20 cellular contexts compared by ENCODE assay signal in genomic region chr19:35519291-35519690, GRCh38. TPM values are rescaled to one million over a fixed set of nuclear protein-coding genes. Genes with fewer than 3 reads are reported as not detected.
DNase-seq lines count a peak whose midpoint lies in the region; ATAC-seq and TF ChIP-seq lines count a peak whose summit lies in the region.
"Had no signal": no experiment of that assay in that cellular context is flagged by ENCODE, and none has a peak within 500 bp of the region (broad histone marks: within the 10 kb centered on the region; RNA-seq: fewer than 3 reads in every experiment).

No MANE protein-coding gene starts in this region.

- no peak overlapping the region for H3K27ac Mint-ChIP-seq in WTC11
- H3K27ac Mint-ChIP-seq: neural progenitor cell had no signal

- H3K79me2 ChIP-seq in mammary epithelial cell (ENCODE audit: insufficient read depth, low read length), result no peaks in the 10 kb centered on the region

- ATAC-seq in WTC11, result no peak; the same call in 1 of the 2 replicates
- ATAC-seq: gastroesophageal sphincter had no signal

- intact Hi-C loops in mammary epithelial cell (cut with micrococcal nuclease), result loop anchor here (2.0 kb wide), 1 partner anchor 26 kb away; the partner anchor contains the start of gene TMEM147

- H3K27ac ChIP-seq in HEK293 (ENCODE audit: extremely low read depth, low read depth, low read length) (no peak overlapping the region), mammary epithelial cell (ENCODE audit: insufficient read depth, low read depth, low read length) (peak overlapping the region; percentile 39)
- H3K27ac ChIP-seq: gastroesophageal sphincter, neural progenitor cell, right atrium auricular region, transverse colon had no signal

- H3K9ac ChIP-seq in mammary epithelial cell (ENCODE audit: insufficient read depth, low read length), result no peak overlapping the region
- H3K9ac ChIP-seq: neural progenitor cell had no signal

- DNase-seq in AG09309 (ENCODE audit: low read depth) (peak; percentile 28), mammary epithelial cell (peak; percentile 92), islet precursor cell (peak; percentile 64), dermis blood vessel endothelial cell (no peak), WTC11 (ENCODE audit: low spot score) (no peak)
- DNase-seq in NK-92 treated with Interleukin-12 subunit alpha and Interleukin-12 subunit beta, amount 100 ng/mL, for 24 hours (lab: John Stamatoyannopoulos, UW), result no peak
- no peak for DNase-seq in activated CD4-positive, alpha-beta T cell treated with anti-CD3 and anti-CD28 coated beads for 1 hour
- DNase-seq: activated gamma-delta T cell; AML-193; KBM-7; mesendoderm; NCI-H1436; NCI-H2227 treated with DMSO at 0.1 percent for 48 hours; stimulated activated CD4-positive, alpha-beta T cell treated with anti-CD3 and anti-CD28 coated beads, Interleukin-2, amount 100 ng/mL, for 24 hours; transverse colon had no signal

- no peaks in the 10 kb centered on the region for H3K27me3 ChIP-seq in mammary epithelial cell (ENCODE audit: insufficient read depth, low read length)
- H3K27me3 ChIP-seq: right atrium auricular region had no signal

- no TSS peak for BruUV-seq in mammary epithelial cell (replicated peaks; lab: Mats Ljungman, UMichigan)

- POLR2A ChIA-PET in HEK293 (lab: Yijun Ruan, JAX), result no interaction called here
- POLR2A ChIA-PET in WTC11 (lab: Charles Lee), result interaction anchor here (0.5 kb wide), 1 partner anchor 141 kb away, joined by 3 read pairs; no protein-coding TSS in a partner anchor

- H3K4me3 Mint-ChIP-seq in WTC11, result no peak overlapping the region
- H3K4me3 Mint-ChIP-seq: neural progenitor cell had no signal

- no peaks in the 10 kb centered on the region; a peak in 1 of 3 replicates for H3K36me3 ChIP-seq in HEK293 (ENCODE audit: control insufficient read depth in 2 of 2, insufficient read depth in 1 of 2, low read length in 2 of 2)
- no peaks in the 10 kb centered on the region for H3K36me3 ChIP-seq in mammary epithelial cell (ENCODE audit: insufficient read depth, low read length)
- H3K36me3 ChIP-seq: gastroesophageal sphincter, neural progenitor cell, right atrium auricular region, transverse colon had no signal

- peak overlapping the region; percentile 13 for H3K4me2 ChIP-seq in mammary epithelial cell (ENCODE audit: insufficient read depth, low read depth, low read length)
- H3K4me2 ChIP-seq: neural progenitor cell had no signal

- 19% methylated on average over 7 of the region's 7 CpGs for WGBS in mammary epithelial cell (ENCODE audit: low coverage, missing lambda C conversion rate)

- no peaks in the 10 kb centered on the region for H3K36me3 Mint-ChIP-seq in WTC11
- H3K36me3 Mint-ChIP-seq: neural progenitor cell had no signal

- in situ Hi-C loops in mammary epithelial cell (cut with MboI; ENCODE audit: low sequenced_read_pairs in 2 of 2), result loop anchor here in 1 of 2 donors (10.0 kb wide), 1 partner anchor 196 kb away; the partner anchor contains the start of gene KMT2B

- dilution Hi-C loops in mammary epithelial cell (cut with HindIII; ENCODE audit: low sequenced_read_pairs), result no loop called here

- H3K9me3 Mint-ChIP-seq in WTC11, result no peaks in the 10 kb centered on the region
- H3K9me3 Mint-ChIP-seq: neural progenitor cell had no signal

- peak overlapping the region; percentile 18 for H2AFZ ChIP-seq in mammary epithelial cell (ENCODE audit: low read depth, low read length)
- H2AFZ ChIP-seq: neural progenitor cell had no signal

- TF ChIP-seq CTCF in AG09309 (IDR thresholded peaks at IDR 0.05; ENCODE audit: control insufficient read depth, insufficient read depth, low read depth, low read length, missing control alignments) (no peak), HEK293 (tag by site-specific recombination; IDR thresholded peaks at IDR 0.05) (no peak), mammary epithelial cell (conservative IDR thresholded peaks at IDR 0.05 in 1 of 2, IDR thresholded peaks at IDR 0.05 in 1 of 2; ENCODE audit: extremely low read depth in 1 of 2, insufficient read depth in 1 of 2, low read depth in 1 of 2, low read length in 2 of 2) (no peak), WTC11 (IDR thresholded peaks at IDR 0.05) (no peak)

- H3K9me3 ChIP-seq in HEK293 (ENCODE audit: control insufficient read depth, insufficient read depth, low read depth, low read length) (no peaks in the 10 kb centered on the region), mammary epithelial cell (replicated peaks; ENCODE audit: insufficient read depth, low read length) (no peaks in the 10 kb centered on the region)
- H3K9me3 ChIP-seq: gastroesophageal sphincter, right atrium auricular region, transverse colon had no signal

- peaks cover 33% of the 10 kb centered on the region for H3K4me1 Mint-ChIP-seq in WTC11

- H3K4me3 ChIP-seq in AG09309 (ENCODE audit: control insufficient read depth, low read depth, low read length) (no peak overlapping the region), HEK293 (ENCODE audit: low read depth, low read length) (no peak overlapping the region), mammary epithelial cell (replicated peaks in 1 of 3; ENCODE audit: insufficient read depth in 1 of 3, low read depth in 2 of 3, low read length in 3 of 3) (no peak overlapping the region)
- H3K4me3 ChIP-seq: gastroesophageal sphincter, neural progenitor cell, right atrium auricular region, transverse colon had no signal

- H3K27me3 Mint-ChIP-seq in WTC11 (ENCODE audit: low read depth), result no peaks in the 10 kb centered on the region; the same call in 1 of the 2 replicates

- CTCF ChIA-PET in HEK293 (lab: Yijun Ruan, JAX) (interaction anchor here (1.1 to 6.6 kb wide), 3 partner anchors 10 to 24 kb away, joined by 4 to 86 read pairs (median 7); no protein-coding TSS in a partner anchor), mammary epithelial cell (lab: Charles Lee; ENCODE audit: low non-redundant PET) (no interaction called here), WTC11 (lab: Charles Lee) (interaction anchor here (0.9 kb wide), 1 partner anchor 9 kb away, joined by 4 read pairs; no protein-coding TSS in a partner anchor)

- no peaks in the 10 kb centered on the region for H4K20me1 ChIP-seq in mammary epithelial cell (ENCODE audit: insufficient read depth, low read length)

- H3K4me1 ChIP-seq in HEK293 (ENCODE audit: control insufficient read depth, insufficient read depth, low read length), result 0 out of 2 replicates have a peak, but pooled peaks cover 3% of the 10 kb centered on the region
- H3K4me1 ChIP-seq in mammary epithelial cell (ENCODE audit: insufficient read depth, low read length), result peaks cover 24% of the 10 kb centered on the region
- H3K4me1 ChIP-seq: gastroesophageal sphincter, right atrium auricular region, transverse colon had no signal

TF ChIP-seq in HEK293, 187 proteins besides CTCF, POLR2A, EP300 and RAD21 (continues in another document):
- TF ChIP-seq KLF17 (tag by site-specific recombination; IDR thresholded peaks at IDR 0.05), result peak; percentile 35; the same call in 1 of the 2 replicates

TF ChIP-seq in WTC11, 78 proteins besides CTCF, POLR2A, EP300 and RAD21:
- TF ChIP-seq ZNF671 (CRISPR knock-in tag; IDR thresholded peaks at IDR 0.05) (no peak), SMAD4 (CRISPR knock-in tag; IDR thresholded peaks at IDR 0.05) (no peak), NFE2L1 (CRISPR knock-in tag; IDR thresholded peaks at IDR 0.05) (no peak), ZNF396 (CRISPR knock-in tag; IDR thresholded peaks at IDR 0.05; ENCODE audit: borderline replicate concordance) (no peak), CBFB (CRISPR knock-in tag; IDR thresholded peaks at IDR 0.05; ENCODE audit: low read depth) (no peak), STAT6 (CRISPR knock-in tag; conservative IDR thresholded peaks at IDR 0.05; ENCODE audit: low read depth) (no peak), ZBTB21 (CRISPR knock-in tag; IDR thresholded peaks at IDR 0.05; ENCODE audit: borderline replicate concordance) (no peak)
TF ChIP-seq in WTC11: peak in this region for 0.

RNA-seq across cellular contexts. Expression of gene DMKN, which starts 5.8 kb away (rescaled TPM):
- 100 to 1,000 TPM; 127 to 237 TPM for total RNA-seq in mammary epithelial cell
- 212 TPM for polyA plus RNA-seq in mammary epithelial cell
- 74.9 TPM for polyA minus RNA-seq in mammary epithelial cell
- total RNA-seq in dermis blood vessel endothelial cell, result 0.34 TPM in 1 of 2 replicates, not detected in the other
- total RNA-seq in WTC11 (2021), result 284 to 302 TPM (median 285 TPM) in 3 replicates

RNA-seq across cellular contexts. Expression of gene SBSN, which starts 8.8 kb away (rescaled TPM):
- 1 to 10 TPM in 1 of 2 donors, under 1 TPM in 1; 0.17 to 2.9 TPM for total RNA-seq in mammary epithelial cell
- polyA plus RNA-seq in mammary epithelial cell, result 2.3 TPM
- not detected for polyA minus RNA-seq in mammary epithelial cell
- 0.09 TPM in 1 of 2 replicates, not detected in the other for total RNA-seq in dermis blood vessel endothelial cell
- 0.15 to 0.39 TPM in 2 of 3 replicates, not detected in the other for total RNA-seq in WTC11 (2021)
- total RNA-seq: activated CD8-positive, alpha-beta memory T cell treated with anti-CD3 and anti-CD28 coated beads for 36 hours; right atrium auricular region; transverse colon had no signal

RNA-seq across cellular contexts. Expression of gene GAPDHS, which starts 14.0 kb away (rescaled TPM):
- not detected for total RNA-seq in mammary epithelial cell
- polyA plus RNA-seq in mammary epithelial cell, result not detected
- polyA minus RNA-seq in mammary epithelial cell, result not detected
- total RNA-seq in dermis blood vessel endothelial cell, result not detected in 2 replicates
- 0.20 to 0.30 TPM in 2 of 3 replicates, not detected in the other for total RNA-seq in WTC11 (2021)
- total RNA-seq: activated CD8-positive, alpha-beta memory T cell treated with anti-CD3 and anti-CD28 coated beads for 36 hours; gastroesophageal sphincter; right atrium auricular region; transverse colon had no signal

RNA-seq across cellular contexts. Expression of gene TMEM147, which starts 26.1 kb away (rescaled TPM):
- total RNA-seq in mammary epithelial cell, result 10 to 100 TPM; 79.4 to 99.0 TPM
- 145 TPM for polyA plus RNA-seq in mammary epithelial cell
- polyA minus RNA-seq in mammary epithelial cell, result 124 TPM
- total RNA-seq in dermis blood vessel endothelial cell, result 57.4 and 68.8 TPM in 2 replicates
- total RNA-seq in WTC11 (2021), result 132 to 135 TPM (median 132 TPM) in 3 replicates

RNA-seq across cellular contexts. Expression of gene KRTDAP, which starts 29.0 kb away (rescaled TPM):
- total RNA-seq in mammary epithelial cell, result not detected
- not detected for polyA plus RNA-seq in mammary epithelial cell
- polyA minus RNA-seq in mammary epithelial cell, result not detected
- total RNA-seq in dermis blood vessel endothelial cell, result not detected in 2 replicates
- total RNA-seq in WTC11 (2021), result 1.3 to 3.2 TPM (median 1.7 TPM) in 3 replicates
- total RNA-seq: activated CD8-positive, alpha-beta memory T cell treated with anti-CD3 and anti-CD28 coated beads for 36 hours; gastroesophageal sphincter; right atrium auricular region; transverse colon had no signal

Comparison
In these comparisons a context has a peak if more than half of its experiments do, and no peak if none do; other contexts are left out.
1. DNase-seq: peak in AG09309 (single experiment), mammary epithelial cell (single experiment) and islet precursor cell (single experiment); none in NK-92 treated with Interleukin-12 subunit alpha and Interleukin-12 subunit beta, amount 100 ng/mL, for 24 hours (single experiment), activated CD4-positive, alpha-beta T cell treated with anti-CD3 and anti-CD28 coated beads for 1 hour (single experiment), dermis blood vessel endothelial cell (single experiment) and WTC11 (single experiment).
2. RNA of gene DMKN, which starts 5.8 kb away (total RNA-seq): 284 to 302 TPM in WTC11 and 127 to 237 TPM in mammary epithelial cell; 0.34 TPM in dermis blood vessel endothelial cell; every median in the first group is over 10 times any median in the second.